Comparison of ENCODE assay signal across 12 cellular contexts in genomic region chr12:52634266-52635056, GRCh38. TPM values are rescaled to one million over a fixed set of nuclear protein-coding genes. Genes with fewer than 3 reads are reported as not detected.
DNase-seq lines count a peak whose midpoint lies in the region; ATAC-seq and TF ChIP-seq lines count a peak whose summit lies in the region.
"Had no signal": no experiment of that assay in that cellular context is flagged by ENCODE, and none has a peak within 500 bp of the region (broad histone marks: within the 10 kb centered on the region; RNA-seq: fewer than 3 reads in every experiment).

No MANE protein-coding gene starts in this region.

- peak overlapping the region in 1 of 11 experiments; percentile 33; a peak in 1 of 22 replicates for H3K9ac ChIP-seq in BLaER1 treated with 17β-estradiol and CSF1 and Interleukin-3, amounts not matched to agents 10 nM and 100 nM

- no peaks in the 10 kb centered on the region for H3K27me3 ChIP-seq in BLaER1 treated with 17β-estradiol and CSF1 and Interleukin-3, amounts not matched to agents 10 nM and 100 nM
- H3K27me3 ChIP-seq in breast epithelium, result no peaks in the 10 kb centered on the region

- no peaks in the 10 kb centered on the region for H4K20me1 ChIP-seq in BLaER1 treated with 17β-estradiol and CSF1 and Interleukin-3, amounts not matched to agents 10 nM and 100 nM

- TF ChIP-seq EP300 in Ishikawa (IDR thresholded peaks at IDR 0.05; ENCODE audit: borderline replicate concordance), result no peak

- TF ChIP-seq CTCF in breast epithelium (IDR thresholded peaks at IDR 0.05), result no peak

- H3K36me3 ChIP-seq in BLaER1 treated with 17β-estradiol and CSF1 and Interleukin-3, amounts not matched to agents 10 nM and 100 nM, result no peaks in the 10 kb centered on the region
- H3K36me3 ChIP-seq in breast epithelium, result no peaks in the 10 kb centered on the region

- H3K9me3 ChIP-seq in BLaER1 treated with 17β-estradiol and CSF1 and Interleukin-3, amounts not matched to agents 10 nM and 100 nM (replicated peaks in 1 of 11), result no peaks in the 10 kb centered on the region
- H3K9me3 ChIP-seq in breast epithelium, result no peaks in the 10 kb centered on the region
- H3K9me3 ChIP-seq: psoas muscle had no signal

- peak overlapping the region in 7 of 11 experiments; percentile 22 to 78 (median 61); a peak in 13 of 22 replicates for H3K27ac ChIP-seq in BLaER1 treated with 17β-estradiol and CSF1 and Interleukin-3, amounts not matched to agents 10 nM and 100 nM
- H3K27ac ChIP-seq in breast epithelium, result no peak overlapping the region
- H3K27ac ChIP-seq: psoas muscle had no signal

- ATAC-seq in GM21515 (IDR thresholded peaks at IDR 0.05; ENCODE audit: unreplicated experiment) (no peak), GM21529 (IDR thresholded peaks at IDR 0.05; ENCODE audit: unreplicated experiment) (no peak)

- H3K4me3 ChIP-seq in BLaER1 treated with 17β-estradiol and CSF1 and Interleukin-3, amounts not matched to agents 10 nM and 100 nM, result no peak overlapping the region
- H3K4me3 ChIP-seq in breast epithelium, result no peak overlapping the region
- H3K4me3 ChIP-seq: psoas muscle had no signal

- DNase-seq in breast epithelium (ENCODE audit: low spot score in 2 of 2), result peak; percentile 57 to 73
- DNase-seq in midbrain (lab: John Stamatoyannopoulos, UW), result peak; percentile 77
- DNase-seq in foreskin melanocyte, result no peak
- DNase-seq in SHP77 (lab: John Stamatoyannopoulos, UW), result no peak
- DNase-seq: activated naive CD4-positive, alpha-beta T cell treated with anti-CD3 and anti-CD28 coated beads, Interleukin-2, amount 50 U/mL, for 16 hours; Calu3; OCI-M1 had no signal

- H3K4me1 ChIP-seq in BLaER1 treated with 17β-estradiol and CSF1 and Interleukin-3, amounts not matched to agents 10 nM and 100 nM, result peaks cover 11 to 50% (median 40%) of the 10 kb centered on the region in 10 experiments; a peak in 17 of 20 replicates
- H3K4me1 ChIP-seq in breast epithelium, result no peaks in the 10 kb centered on the region
- H3K4me1 ChIP-seq: psoas muscle had no signal

- intact Hi-C loops in breast epithelium (cut with DNase I; ENCODE audit: low total_unique reads), result no loop called here

- no peak for TF ChIP-seq POLR2A in breast epithelium (IDR thresholded peaks at IDR 0.05)

- H3K4me2 ChIP-seq in BLaER1 treated with 17β-estradiol and CSF1 and Interleukin-3, amounts not matched to agents 10 nM and 100 nM, result peak overlapping the region in 8 of 11 experiments; percentile 53 to 78 (median 70); a peak in 15 of 22 replicates

- TF ChIP-seq RAD21 in Ishikawa (IDR thresholded peaks at IDR 0.05; ENCODE audit: low read depth), result no peak

TF ChIP-seq in Ishikawa, 13 proteins besides CTCF, POLR2A, EP300 and RAD21:
- TF ChIP-seq NFIC (IDR thresholded peaks at IDR 0.05) (peak; percentile 60), CREB1 (IDR thresholded peaks at IDR 0.05; ENCODE audit: low read depth) (no peak)

RNA-seq across cellular contexts. Expression of gene KRT73, which starts 16.1 kb away (rescaled TPM):
- not detected for total RNA-seq in breast epithelium
- total RNA-seq: Calu3, psoas muscle had no signal

RNA-seq across cellular contexts. Expression of gene KRT2, which starts 17.6 kb away (rescaled TPM):
- not detected for total RNA-seq in breast epithelium
- total RNA-seq: Calu3, psoas muscle had no signal

RNA-seq across cellular contexts. Expression of gene KRT72, which starts 33.2 kb away (rescaled TPM):
- total RNA-seq in breast epithelium, result not detected
- total RNA-seq: Calu3, psoas muscle had no signal

RNA-seq across cellular contexts. Expression of gene KRT1, which starts 45.7 kb away (rescaled TPM):
- total RNA-seq in breast epithelium, result not detected
- total RNA-seq: Calu3 had no signal

Comparison
In these comparisons a context has a peak if more than half of its experiments do, and no peak if none do; other contexts are left out.
1. H3K27ac ChIP-seq: peak in BLaER1 treated with 17β-estradiol and CSF1 and Interleukin-3, amounts not matched to agents 10 nM and 100 nM (7 of 11); none in breast epithelium (0 of 2).
2. DNase-seq: peak in breast epithelium (2 of 2) and midbrain (single experiment); none in foreskin melanocyte (single experiment) and SHP77 (0 of 2).